ENCODE assay signal across 1 cellular context in the genomic region with DNA sequence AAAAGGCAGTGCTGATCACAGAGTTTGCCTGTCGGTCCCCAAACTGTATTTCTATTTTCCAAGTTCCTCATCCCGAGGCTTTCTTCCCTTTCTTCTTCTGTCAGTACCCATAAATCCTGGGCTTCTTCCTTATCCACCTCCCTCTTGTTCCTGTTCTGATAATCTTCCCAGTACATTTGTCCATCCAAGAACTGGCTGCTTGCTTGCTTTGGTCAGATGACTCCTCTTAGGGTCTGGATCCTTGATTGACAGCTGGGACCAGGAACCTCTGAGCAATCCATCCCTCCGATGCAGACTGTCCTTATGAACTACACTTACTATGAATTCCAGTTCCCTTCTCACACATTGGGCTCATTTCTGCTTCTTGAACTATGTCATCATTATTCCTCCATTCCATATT.
TF ChIP-seq lines count a peak whose summit lies in the region.

No MANE protein-coding gene starts in this region.

TF ChIP-seq in K562, 482 proteins besides CTCF, POLR2A, EP300 and RAD21 (continued from another document):
- TF ChIP-seq ETV6 (IDR thresholded peaks at IDR 0.05; ENCODE audit: borderline replicate concordance in 1 of 2, low read depth in 2 of 2, low read length in 1 of 2) (no peak), ETV6 (CRISPR knock-in tag; IDR thresholded peaks at IDR 0.05; ENCODE audit: borderline replicate concordance) (no peak), MAZ (CRISPR knock-in tag; conservative IDR thresholded peaks at IDR 0.05 in 1 of 2, IDR thresholded peaks at IDR 0.05 in 1 of 2) (no peak), KAT8 (IDR thresholded peaks at IDR 0.05; ENCODE audit: low read depth) (no peak), CREM (IDR thresholded peaks at IDR 0.05; ENCODE audit: low read depth) (no peak), ZC3H8 (IDR thresholded peaks at IDR 0.05) (no peak), EHMT2 (IDR thresholded peaks at IDR 0.05) (peak; percentile 32; the same call in 1 of the 2 replicates), KLF1 (tag; IDR thresholded peaks at IDR 0.05) (no peak), CBFA2T3 (IDR thresholded peaks at IDR 0.05) (peak; percentile 13; the same call in 1 of the 2 replicates), ASH1L (IDR thresholded peaks at IDR 0.05; ENCODE audit: borderline replicate concordance, low read depth, partially characterized antibody) (no peak), PCBP2 (IDR thresholded peaks at IDR 0.05; ENCODE audit: low read depth, low read length, poor library complexity, severe bottlenecking) (no peak), ZFP30 (CRISPR knock-in tag; IDR thresholded peaks at IDR 0.05; ENCODE audit: borderline replicate concordance) (no peak), SMARCC2 (IDR thresholded peaks at IDR 0.05; ENCODE audit: low read depth) (no peak), SRSF1 (IDR thresholded peaks at IDR 0.05; ENCODE audit: low read depth, low read length) (no peak), NONO (IDR thresholded peaks at IDR 0.05; ENCODE audit: low read depth in 2 of 2, low read length in 1 of 2) (no peak), GTF2A2 (tag; IDR thresholded peaks at IDR 0.05) (no peak), ELF4 (CRISPR knock-in tag; IDR thresholded peaks at IDR 0.05) (peak; percentile 27; the same call in 1 of the 2 replicates), HDAC8 (tag; IDR thresholded peaks at IDR 0.05) (no peak), ZBTB8A (IDR thresholded peaks at IDR 0.05; ENCODE audit: partially characterized antibody) (no peak), HSF4 (CRISPR knock-in tag; IDR thresholded peaks at IDR 0.05; ENCODE audit: borderline replicate concordance) (no peak), NCOR1 (IDR thresholded peaks at IDR 0.05) (no peak), ZNF586 (CRISPR knock-in tag; conservative IDR thresholded peaks at IDR 0.05) (no peak), ZNF707 (CRISPR knock-in tag; conservative IDR thresholded peaks at IDR 0.05) (no peak), ZFX (CRISPR knock-in tag; IDR thresholded peaks at IDR 0.05) (no peak), NR2C1 (IDR thresholded peaks at IDR 0.05) (no peak), NR2C1 (tag; IDR thresholded peaks at IDR 0.05) (no peak), CCNT2 (IDR thresholded peaks at IDR 0.05; ENCODE audit: borderline replicate concordance, extremely low read depth, insufficient read length, low read depth, low read length) (no peak), ZNF695 (CRISPR knock-in tag; IDR thresholded peaks at IDR 0.05) (no peak)
- TF ChIP-seq, protein P1, sequence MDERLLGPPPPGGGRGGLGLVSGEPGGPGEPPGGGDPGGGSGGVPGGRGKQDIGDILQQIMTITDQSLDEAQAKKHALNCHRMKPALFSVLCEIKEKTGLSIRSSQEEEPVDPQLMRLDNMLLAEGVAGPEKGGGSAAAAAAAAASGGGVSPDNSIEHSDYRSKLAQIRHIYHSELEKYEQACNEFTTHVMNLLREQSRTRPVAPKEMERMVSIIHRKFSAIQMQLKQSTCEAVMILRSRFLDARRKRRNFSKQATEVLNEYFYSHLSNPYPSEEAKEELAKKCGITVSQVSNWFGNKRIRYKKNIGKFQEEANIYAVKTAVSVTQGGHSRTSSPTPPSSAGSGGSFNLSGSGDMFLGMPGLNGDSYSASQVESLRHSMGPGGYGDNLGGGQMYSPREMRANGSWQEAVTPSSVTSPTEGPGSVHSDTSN (CRISPR knock-in tag; IDR thresholded peaks at IDR 0.05; ENCODE audit: low read depth), result no peak
- TF ChIP-seq, protein P1 (tag; conservative IDR thresholded peaks at IDR 0.05; ENCODE audit: low read depth), result peak; percentile 70
- TF ChIP-seq, protein P2, sequence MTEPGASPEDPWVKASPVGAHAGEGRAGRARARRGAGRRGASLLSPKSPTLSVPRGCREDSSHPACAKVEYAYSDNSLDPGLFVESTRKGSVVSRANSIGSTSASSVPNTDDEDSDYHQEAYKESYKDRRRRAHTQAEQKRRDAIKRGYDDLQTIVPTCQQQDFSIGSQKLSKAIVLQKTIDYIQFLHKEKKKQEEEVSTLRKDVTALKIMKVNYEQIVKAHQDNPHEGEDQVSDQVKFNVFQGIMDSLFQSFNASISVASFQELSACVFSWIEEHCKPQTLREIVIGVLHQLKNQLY (CRISPR knock-in tag; conservative IDR thresholded peaks at IDR 0.05), result no peak
- TF ChIP-seq, protein P3, sequence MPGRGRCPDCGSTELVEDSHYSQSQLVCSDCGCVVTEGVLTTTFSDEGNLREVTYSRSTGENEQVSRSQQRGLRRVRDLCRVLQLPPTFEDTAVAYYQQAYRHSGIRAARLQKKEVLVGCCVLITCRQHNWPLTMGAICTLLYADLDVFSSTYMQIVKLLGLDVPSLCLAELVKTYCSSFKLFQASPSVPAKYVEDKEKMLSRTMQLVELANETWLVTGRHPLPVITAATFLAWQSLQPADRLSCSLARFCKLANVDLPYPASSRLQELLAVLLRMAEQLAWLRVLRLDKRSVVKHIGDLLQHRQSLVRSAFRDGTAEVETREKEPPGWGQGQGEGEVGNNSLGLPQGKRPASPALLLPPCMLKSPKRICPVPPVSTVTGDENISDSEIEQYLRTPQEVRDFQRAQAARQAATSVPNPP (IDR thresholded peaks at IDR 0.05; ENCODE audit: borderline replicate concordance, insufficient read depth, insufficient read length), result no peak
- TF ChIP-seq, protein P4, sequence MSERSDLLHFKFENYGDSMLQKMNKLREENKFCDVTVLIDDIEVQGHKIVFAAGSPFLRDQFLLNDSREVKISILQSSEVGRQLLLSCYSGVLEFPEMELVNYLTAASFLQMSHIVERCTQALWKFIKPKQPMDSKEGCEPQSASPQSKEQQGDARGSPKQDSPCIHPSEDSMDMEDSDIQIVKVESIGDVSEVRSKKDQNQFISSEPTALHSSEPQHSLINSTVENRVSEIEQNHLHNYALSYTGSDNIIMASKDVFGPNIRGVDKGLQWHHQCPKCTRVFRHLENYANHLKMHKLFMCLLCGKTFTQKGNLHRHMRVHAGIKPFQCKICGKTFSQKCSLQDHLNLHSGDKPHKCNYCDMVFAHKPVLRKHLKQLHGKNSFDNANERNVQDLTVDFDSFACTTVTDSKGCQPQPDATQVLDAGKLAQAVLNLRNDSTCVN (CRISPR knock-in tag; IDR thresholded peaks at IDR 0.05), result no peak
- TF ChIP-seq, protein P5, sequence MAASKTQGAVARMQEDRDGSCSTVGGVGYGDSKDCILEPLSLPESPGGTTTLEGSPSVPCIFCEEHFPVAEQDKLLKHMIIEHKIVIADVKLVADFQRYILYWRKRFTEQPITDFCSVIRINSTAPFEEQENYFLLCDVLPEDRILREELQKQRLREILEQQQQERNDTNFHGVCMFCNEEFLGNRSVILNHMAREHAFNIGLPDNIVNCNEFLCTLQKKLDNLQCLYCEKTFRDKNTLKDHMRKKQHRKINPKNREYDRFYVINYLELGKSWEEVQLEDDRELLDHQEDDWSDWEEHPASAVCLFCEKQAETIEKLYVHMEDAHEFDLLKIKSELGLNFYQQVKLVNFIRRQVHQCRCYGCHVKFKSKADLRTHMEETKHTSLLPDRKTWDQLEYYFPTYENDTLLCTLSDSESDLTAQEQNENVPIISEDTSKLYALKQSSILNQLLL (CRISPR knock-in tag; IDR thresholded peaks at IDR 0.05; ENCODE audit: borderline replicate concordance), result no peak
- TF ChIP-seq, protein P6, sequence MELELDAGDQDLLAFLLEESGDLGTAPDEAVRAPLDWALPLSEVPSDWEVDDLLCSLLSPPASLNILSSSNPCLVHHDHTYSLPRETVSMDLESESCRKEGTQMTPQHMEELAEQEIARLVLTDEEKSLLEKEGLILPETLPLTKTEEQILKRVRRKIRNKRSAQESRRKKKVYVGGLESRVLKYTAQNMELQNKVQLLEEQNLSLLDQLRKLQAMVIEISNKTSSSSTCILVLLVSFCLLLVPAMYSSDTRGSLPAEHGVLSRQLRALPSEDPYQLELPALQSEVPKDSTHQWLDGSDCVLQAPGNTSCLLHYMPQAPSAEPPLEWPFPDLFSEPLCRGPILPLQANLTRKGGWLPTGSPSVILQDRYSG (tag; conservative IDR thresholded peaks at IDR 0.05; ENCODE audit: low read depth), result no peak
- TF ChIP-seq, protein P7, sequence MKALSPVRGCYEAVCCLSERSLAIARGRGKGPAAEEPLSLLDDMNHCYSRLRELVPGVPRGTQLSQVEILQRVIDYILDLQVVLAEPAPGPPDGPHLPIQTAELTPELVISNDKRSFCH (CRISPR knock-in tag; IDR thresholded peaks at IDR 0.05), result no peak
- TF ChIP-seq, protein P7 (tag; IDR thresholded peaks at IDR 0.05), result 0 out of 2 replicates have a peak, but pooled peaks have one; percentile 23
- TF ChIP-seq, protein P8, sequence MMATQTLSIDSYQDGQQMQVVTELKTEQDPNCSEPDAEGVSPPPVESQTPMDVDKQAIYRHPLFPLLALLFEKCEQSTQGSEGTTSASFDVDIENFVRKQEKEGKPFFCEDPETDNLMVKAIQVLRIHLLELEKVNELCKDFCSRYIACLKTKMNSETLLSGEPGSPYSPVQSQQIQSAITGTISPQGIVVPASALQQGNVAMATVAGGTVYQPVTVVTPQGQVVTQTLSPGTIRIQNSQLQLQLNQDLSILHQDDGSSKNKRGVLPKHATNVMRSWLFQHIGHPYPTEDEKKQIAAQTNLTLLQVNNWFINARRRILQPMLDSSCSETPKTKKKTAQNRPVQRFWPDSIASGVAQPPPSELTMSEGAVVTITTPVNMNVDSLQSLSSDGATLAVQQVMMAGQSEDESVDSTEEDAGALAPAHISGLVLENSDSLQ (IDR thresholded peaks at IDR 0.05), result peak; percentile 95
- TF ChIP-seq, protein P9, sequence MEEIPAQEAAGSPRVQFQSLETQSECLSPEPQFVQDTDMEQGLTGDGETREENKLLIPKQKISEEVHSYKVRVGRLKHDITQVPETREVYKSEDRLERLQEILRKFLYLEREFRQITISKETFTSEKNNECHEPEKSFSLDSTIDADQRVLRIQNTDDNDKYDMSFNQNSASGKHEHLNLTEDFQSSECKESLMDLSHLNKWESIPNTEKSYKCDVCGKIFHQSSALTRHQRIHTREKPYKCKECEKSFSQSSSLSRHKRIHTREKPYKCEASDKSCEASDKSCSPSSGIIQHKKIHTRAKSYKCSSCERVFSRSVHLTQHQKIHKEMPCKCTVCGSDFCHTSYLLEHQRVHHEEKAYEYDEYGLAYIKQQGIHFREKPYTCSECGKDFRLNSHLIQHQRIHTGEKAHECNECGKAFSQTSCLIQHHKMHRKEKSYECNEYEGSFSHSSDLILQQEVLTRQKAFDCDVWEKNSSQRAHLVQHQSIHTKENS (CRISPR knock-in tag; IDR thresholded peaks at IDR 0.05), result no peak
